9 cellular contexts compared by ENCODE assay signal in genomic region chr7:26167293-26167934, GRCh38. TPM values are rescaled to one million over a fixed set of nuclear protein-coding genes. Genes with fewer than 3 reads are reported as not detected.
DNase-seq lines count a peak whose midpoint lies in the region; ATAC-seq and TF ChIP-seq lines count a peak whose summit lies in the region.
"Had no signal": no experiment of that assay in that cellular context is flagged by ENCODE, and none has a peak within 500 bp of the region (broad histone marks: within the 10 kb centered on the region; RNA-seq: fewer than 3 reads in every experiment).

No MANE protein-coding gene starts in this region.

- no peaks in the 10 kb centered on the region for H3K9me3 Mint-ChIP-seq in effector memory CD8-positive, alpha-beta T cell
- peaks cover 0 to 6% (median 0%) of the 10 kb centered on the region in 7 donors for H3K9me3 Mint-ChIP-seq in CD14-positive monocyte
- H3K9me3 Mint-ChIP-seq in neural progenitor cell = no peaks in the 10 kb centered on the region

- intact Hi-C loops in CD14-positive monocyte (cut with micrococcal nuclease) = no loop called here

- H3K27me3 Mint-ChIP-seq in effector memory CD8-positive, alpha-beta T cell = no peaks in the 10 kb centered on the region
- peaks cover 0 to 7% (median 0%) of the 10 kb centered on the region in 3 donors for H3K27me3 Mint-ChIP-seq in CD14-positive monocyte (ENCODE audit: low read depth in 3 of 3)
- H3K27me3 Mint-ChIP-seq in neural progenitor cell (ENCODE audit: insufficient read depth, low read depth) = peaks cover 2% of the 10 kb centered on the region

- DNase-seq in GM10248 (ENCODE audit: extremely low spot score) = peak; percentile 44
- peak; percentile 34 to 44 (median 43) for DNase-seq in effector memory CD8-positive, alpha-beta T cell
- DNase-seq in NOMO-1 treated with dmso at 0.1 percent for 144 hours (lab: John Stamatoyannopoulos, UW; ENCODE audit: unreplicated experiment) = no peak
- DNase-seq in CD14-positive monocyte (ENCODE audit: low spot score) = no peak
- no peak for DNase-seq in neural progenitor cell (ENCODE audit: low spot score)
- no peak for DNase-seq in GM13977 (ENCODE audit: low spot score)
- DNase-seq: IMR-90 had no signal

- POLR2A ChIA-PET in GM10248 (lab: Yijun Ruan, JAX) = interaction anchor here (0.5 to 2.2 kb wide), 6 partner anchors 8 to 33 kb away, joined by 3 to 11 read pairs (median 4); partner anchors contain the start of gene HNRNPA2B1

- no peaks in the 10 kb centered on the region for H3K4me1 ChIP-seq in neural progenitor cell

- no peaks in the 10 kb centered on the region for H3K27me3 ChIP-seq in neural progenitor cell

- TF ChIP-seq CTCF in GM10248 (IDR thresholded peaks at IDR 0.05; ENCODE audit: control extremely low read depth, extremely low read depth, low read depth, missing control alignments) (no peak), CD14-positive monocyte (IDR thresholded peaks at IDR 0.05) (no peak), neural progenitor cell (IDR thresholded peaks at IDR 0.05) (no peak), GM13977 (IDR thresholded peaks at IDR 0.05; ENCODE audit: extremely low read depth, insufficient read depth, missing control alignments) (no peak)

- H3K36me3 ChIP-seq in neural progenitor cell = no peaks in the 10 kb centered on the region

- ATAC-seq in GM19467 (IDR thresholded peaks at IDR 0.05; ENCODE audit: unreplicated experiment) (peak; percentile 83), HG03354 (IDR thresholded peaks at IDR 0.05; ENCODE audit: poor library complexity, severe bottlenecking, unreplicated experiment) (peak; percentile 89)
- ATAC-seq in effector memory CD8-positive, alpha-beta T cell (replicated peaks) = peak; percentile 98

- peak overlapping the region; percentile 43 to 59 for H3K4me3 Mint-ChIP-seq in effector memory CD8-positive, alpha-beta T cell
- H3K4me3 Mint-ChIP-seq in CD14-positive monocyte (no peak overlapping the region), neural progenitor cell (no peak overlapping the region)

- H3K27ac ChIP-seq in neural progenitor cell = no peak overlapping the region

- H3K79me2 ChIP-seq in neural progenitor cell (ENCODE audit: low read depth) = no peaks in the 10 kb centered on the region

- CTCF ChIA-PET in GM10248 (lab: Yijun Ruan, JAX) = interaction anchor here (0.8 to 2.6 kb wide), 6 partner anchors 15 to 275 kb away, joined by 3 to 9 read pairs (median 3); no protein-coding TSS in a partner anchor

- in situ Hi-C loops in GM13977 (cut with MboI; ENCODE audit: low pct_unique_long_range_greater_than_20kb, low sequenced_read_pairs, unreplicated experiment) = no loop called here

- no peaks in the 10 kb centered on the region for H4K20me1 ChIP-seq in neural progenitor cell (ENCODE audit: low read depth)

- H3K4me2 ChIP-seq in neural progenitor cell = no peak overlapping the region

- no peak overlapping the region for H3K9ac ChIP-seq in neural progenitor cell

- H3K9me3 ChIP-seq in neural progenitor cell (ENCODE audit: low read depth) = no peaks in the 10 kb centered on the region

- no peak overlapping the region for H2AFZ ChIP-seq in neural progenitor cell (replicated peaks)

- no peaks in the 10 kb centered on the region for H3F3A ChIP-seq in neural progenitor cell (ENCODE audit: low read depth)

- H3K4me1 Mint-ChIP-seq in effector memory CD8-positive, alpha-beta T cell (ENCODE audit: low read depth in 2 of 2) = peaks cover 16 to 18% of the 10 kb centered on the region in 2 donors
- H3K4me1 Mint-ChIP-seq in CD14-positive monocyte (peaks cover 10% of the 10 kb centered on the region), neural progenitor cell (peaks cover 4% of the 10 kb centered on the region)

- H3K36me3 Mint-ChIP-seq in effector memory CD8-positive, alpha-beta T cell (ENCODE audit: insufficient read depth) = peaks cover 3% of the 10 kb centered on the region
- H3K36me3 Mint-ChIP-seq in CD14-positive monocyte = peaks cover 2 to 9% of the 10 kb centered on the region in 2 donors
- peaks cover 3% of the 10 kb centered on the region for H3K36me3 Mint-ChIP-seq in neural progenitor cell

- no peak overlapping the region for H3K4me3 ChIP-seq in neural progenitor cell

- peak overlapping the region; percentile 82 to 88 for H3K27ac Mint-ChIP-seq in effector memory CD8-positive, alpha-beta T cell
- H3K27ac Mint-ChIP-seq in CD14-positive monocyte (no peak overlapping the region), neural progenitor cell (no peak overlapping the region)

RNA-seq across cellular contexts. Expression of gene NFE2L3, which starts 15.4 kb away (rescaled TPM):
- 10 to 100 TPM; 10.6 to 17.2 TPM for polyA plus RNA-seq in CD14-positive monocyte
- total RNA-seq in neural progenitor cell (ENCODE audit: low replicate concordance) = 6.2 and 6.9 TPM in 2 replicates

RNA-seq across cellular contexts. Expression of gene HNRNPA2B1, which starts 33.1 kb away (rescaled TPM):
- polyA plus RNA-seq in CD14-positive monocyte = 100 to 1,000 TPM; 269 to 391 TPM
- 552 and 601 TPM in 2 replicates for total RNA-seq in neural progenitor cell (ENCODE audit: low replicate concordance)

RNA-seq across cellular contexts. Expression of gene CBX3, which starts 34.1 kb away (rescaled TPM):
- polyA plus RNA-seq in CD14-positive monocyte = 10 to 100 TPM; 63.7 to 78.1 TPM
- total RNA-seq in neural progenitor cell (ENCODE audit: low replicate concordance) = 249 and 360 TPM in 2 replicates

Comparison
In these comparisons a context has a peak if more than half of its experiments do, and no peak if none do; other contexts are left out.
1. DNase-seq: peak in GM10248 (single experiment) and effector memory CD8-positive, alpha-beta T cell (3 of 3); none in NOMO-1 treated with dmso at 0.1 percent for 144 hours (single experiment), CD14-positive monocyte (single experiment), neural progenitor cell (single experiment) and GM13977 (single experiment).
2. H3K27ac Mint-ChIP-seq: peak in effector memory CD8-positive, alpha-beta T cell (2 of 2); none in CD14-positive monocyte (0 of 7) and neural progenitor cell (single experiment).
3. H3K4me3 Mint-ChIP-seq: peak in effector memory CD8-positive, alpha-beta T cell (2 of 2); none in CD14-positive monocyte (0 of 2) and neural progenitor cell (single experiment).
4. Peak in every context shown above with its lines, with median percentiles within 50 percentile points of each other: ATAC-seq.